In the genomic region with DNA sequence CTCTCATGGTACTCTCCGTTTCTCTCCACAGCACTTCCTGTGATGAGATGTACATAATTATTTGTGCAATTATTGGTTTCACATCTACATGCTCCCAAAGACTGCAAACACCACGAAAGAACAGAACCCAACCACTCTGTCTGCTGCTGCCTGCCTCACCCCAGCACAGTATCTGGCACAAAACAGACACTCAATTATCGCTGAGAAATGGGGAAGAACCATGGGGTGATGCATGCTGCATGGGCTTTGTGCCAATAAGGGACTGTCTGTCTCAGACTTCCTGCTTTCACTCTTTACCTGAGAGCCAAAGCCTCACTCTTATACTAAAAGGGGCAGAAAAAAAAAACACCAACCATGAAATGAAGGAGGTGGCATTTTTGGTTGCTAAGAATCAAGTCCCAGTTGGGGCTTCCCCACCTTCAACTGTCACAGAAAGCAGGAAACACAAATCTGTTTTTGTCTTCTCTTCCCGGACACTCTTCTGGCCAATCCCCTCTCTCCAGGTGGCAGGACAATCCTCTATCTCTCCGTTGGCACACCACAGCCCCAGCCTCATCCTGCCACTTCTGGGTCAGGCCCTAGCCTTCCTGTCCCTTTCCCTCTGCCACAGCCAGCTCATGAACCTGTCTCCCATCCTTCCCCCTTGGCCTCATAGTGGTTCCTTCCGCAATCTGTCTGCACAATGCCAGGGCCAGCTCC, we compare ENCODE assay signal across 8 cellular contexts.
DNase-seq lines count a peak whose midpoint lies in the region; ATAC-seq and TF ChIP-seq lines count a peak whose summit lies in the region.

No MANE protein-coding gene starts in this region.

- TF ChIP-seq CTCF in SU-DHL-6 (IDR thresholded peaks at IDR 0.05; ENCODE audit: insufficient read depth, low read length, poor library complexity, severe bottlenecking) (no peak), brain microvascular endothelial cell (IDR thresholded peaks at IDR 0.05; ENCODE audit: low read depth, low read length, missing control alignments) (no peak)

- DNase-seq in activated naive CD8-positive, alpha-beta T cell treated with anti-CD3 and anti-CD28 coated beads, Interleukin-2, amount 50 U/mL, for 24 hours = peak; percentile 67
- DNase-seq in sciatic nerve (ENCODE audit: low spot score) (no peak), NCI-H2081 treated with DMSO at 0.1 percent for 48 hours (lab: John Stamatoyannopoulos, UW) (no peak), NCI-H2107 (lab: John Stamatoyannopoulos, UW) (no peak), brain microvascular endothelial cell (no peak)

- H3K9me3 Mint-ChIP-seq in activated naive CD8-positive, alpha-beta T cell treated with anti-CD3 and anti-CD28 coated beads, Interleukin-2, amount 50 U/mL, for 24 hours = no peaks in the 10 kb centered on the region

- H3K4me3 ChIP-seq in SU-DHL-6 (ENCODE audit: insufficient read depth, low read length, poor library complexity, severe bottlenecking) = no peak overlapping the region
- no peak overlapping the region for H3K4me3 ChIP-seq in brain microvascular endothelial cell (ENCODE audit: low read depth, low read length)

- H2AFZ ChIP-seq in SU-DHL-6 (ENCODE audit: low read depth, low read length, severe bottlenecking) = peak overlapping the region; percentile 71

- in situ Hi-C loops in brain microvascular endothelial cell (cut with HindIII; ENCODE audit: low pct_ligation_motif_present, low sequenced_read_pairs) = no loop called here

- no peaks in the 10 kb centered on the region for H3K36me3 ChIP-seq in SU-DHL-6 (ENCODE audit: low read length)
- H3K36me3 ChIP-seq in brain microvascular endothelial cell (replicated peaks) = no peaks in the 10 kb centered on the region

- ATAC-seq in GM19324 (IDR thresholded peaks at IDR 0.05; ENCODE audit: low FRiP score, unreplicated experiment) (peak; percentile 72), HG03108 (IDR thresholded peaks at IDR 0.05; ENCODE audit: unreplicated experiment) (peak; percentile 80), sciatic nerve (peak; percentile 14)
- ATAC-seq in activated naive CD8-positive, alpha-beta T cell treated with anti-CD3 and anti-CD28 coated beads, Interleukin-2, amount 50 U/mL, for 24 hours = peak; percentile 86

- H3K9me3 ChIP-seq in SU-DHL-6 (ENCODE audit: insufficient read depth, low read length) = no peaks in the 10 kb centered on the region

- H3K79me2 ChIP-seq in SU-DHL-6 (ENCODE audit: insufficient read depth, low read length) = no peaks in the 10 kb centered on the region

- H3K4me2 ChIP-seq in SU-DHL-6 (ENCODE audit: low read depth, low read length, poor library complexity, severe bottlenecking) = peak overlapping the region; percentile 32

- H3K9ac ChIP-seq in SU-DHL-6 (ENCODE audit: low read length) = no peak overlapping the region

- H3F3A ChIP-seq in SU-DHL-6 (ENCODE audit: insufficient read depth) = no peaks in the 10 kb centered on the region

- no peaks in the 10 kb centered on the region for H3K27me3 Mint-ChIP-seq in activated naive CD8-positive, alpha-beta T cell treated with anti-CD3 and anti-CD28 coated beads, Interleukin-2, amount 50 U/mL, for 24 hours

- no peaks in the 10 kb centered on the region for H4K20me1 ChIP-seq in SU-DHL-6 (ENCODE audit: low read depth, low read length)

- H3K27me3 ChIP-seq in SU-DHL-6 (ENCODE audit: low read length) (no peaks in the 10 kb centered on the region), brain microvascular endothelial cell (replicated peaks) (no peaks in the 10 kb centered on the region)

- H3K9me2 ChIP-seq in SU-DHL-6 (replicated peaks; ENCODE audit: insufficient read depth, low read length) = no peaks in the 10 kb centered on the region

- H3K36me3 Mint-ChIP-seq in activated naive CD8-positive, alpha-beta T cell treated with anti-CD3 and anti-CD28 coated beads, Interleukin-2, amount 50 U/mL, for 24 hours (ENCODE audit: low read depth) = peaks cover 3% of the 10 kb centered on the region

- intact Hi-C loops in sciatic nerve (cut with DNase I) = no loop called here

- peak overlapping the region; percentile 94 for H3K27ac Mint-ChIP-seq in activated naive CD8-positive, alpha-beta T cell treated with anti-CD3 and anti-CD28 coated beads, Interleukin-2, amount 50 U/mL, for 24 hours

- H3K4me3 Mint-ChIP-seq in activated naive CD8-positive, alpha-beta T cell treated with anti-CD3 and anti-CD28 coated beads, Interleukin-2, amount 50 U/mL, for 24 hours = peak overlapping the region; percentile 77

- H3K27ac ChIP-seq in SU-DHL-6 (ENCODE audit: low read depth, low read length) (no peak overlapping the region), brain microvascular endothelial cell (no peak overlapping the region)

- peaks cover 53% of the 10 kb centered on the region for H3K4me1 Mint-ChIP-seq in activated naive CD8-positive, alpha-beta T cell treated with anti-CD3 and anti-CD28 coated beads, Interleukin-2, amount 50 U/mL, for 24 hours

Comparison
In these comparisons a context has a peak if more than half of its experiments do, and no peak if none do; other contexts are left out.
1. ATAC-seq: peak in every context shown above with its lines; median percentile 86 in activated naive CD8-positive, alpha-beta T cell treated with anti-CD3 and anti-CD28 coated beads, Interleukin-2, amount 50 U/mL, for 24 hours; 80 in HG03108; 72 in GM19324; 14 in sciatic nerve.